9 cellular contexts compared by ENCODE assay signal in the genomic region with DNA sequence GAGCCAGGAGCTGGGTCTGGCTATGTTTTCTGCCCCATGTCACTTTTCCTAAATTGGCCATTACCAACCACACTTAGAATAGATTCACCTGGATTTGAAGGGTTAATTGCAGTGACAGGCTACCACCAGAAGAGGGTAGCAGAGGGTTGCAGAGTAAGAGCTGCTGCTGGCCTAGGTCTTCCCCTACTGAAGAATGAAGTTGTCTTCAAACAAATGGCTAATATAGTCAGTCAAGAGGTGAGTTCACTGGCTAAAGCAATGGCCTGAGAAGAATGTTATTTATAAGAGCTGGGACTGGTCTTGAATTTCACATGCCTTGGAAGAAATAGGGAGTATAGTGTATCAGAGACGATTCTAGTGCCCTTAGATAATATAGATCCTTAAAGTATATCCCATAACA. TPM values are rescaled to one million over a fixed set of nuclear protein-coding genes. Genes with fewer than 3 reads are reported as not detected.
DNase-seq lines count a peak whose midpoint lies in the region; ATAC-seq and TF ChIP-seq lines count a peak whose summit lies in the region.
"Not testable (repeated sequence)": the region's sequence is repeated elsewhere in the genome, so short reads cannot be mapped to it uniquely, and the experiment has no call there.
"Had no signal": no experiment of that assay in that cellular context is flagged by ENCODE, and none has a peak within 500 bp of the region (broad histone marks: within the 10 kb centered on the region; RNA-seq: fewer than 3 reads in every experiment).

No MANE protein-coding gene starts in this region.

- H3K36me3 Mint-ChIP-seq in activated B cell treated with CpG ODN at 0.5 μM for 24 hours (ENCODE audit: low read depth) = not testable (repeated sequence)

- intact Hi-C loops in activated B cell treated with CpG ODN at 0.5 μM for 24 hours (cut with micrococcal nuclease); esophagus squamous epithelium (cut with DNase I): not testable (repeated sequence)

- H3K4me1 Mint-ChIP-seq in activated B cell treated with CpG ODN at 0.5 μM for 24 hours = not testable (repeated sequence)

- H3K9me3 Mint-ChIP-seq in activated B cell treated with CpG ODN at 0.5 μM for 24 hours = not testable (repeated sequence)

- ATAC-seq in GM21360 (IDR thresholded peaks at IDR 0.05; ENCODE audit: unreplicated experiment) (peak; percentile 87), HG03097 (IDR thresholded peaks at IDR 0.05; ENCODE audit: low FRiP score, unreplicated experiment) (peak; percentile 88), activated B cell treated with CpG ODN at 0.5 μM for 24 hours (ENCODE audit: low read depth) (peak; percentile 62)

- not testable (repeated sequence) for TF ChIP-seq CTCF in activated B cell treated with CpG ODN at 0.5 μM for 24 hours (IDR thresholded peaks at IDR 0.05)
- TF ChIP-seq CTCF in esophagus squamous epithelium (IDR thresholded peaks at IDR 0.05) (peak in 5 of 6 experiments; percentile 29 to 56 (median 46)), tibial nerve (IDR thresholded peaks at IDR 0.05) (peak; percentile 41 to 69 (median 64))

- DNase-seq in G401 (ENCODE audit: low spot score) = peak; percentile 0
- peak; percentile 1 for DNase-seq in NCI-H1694 treated with DMSO at 0.1 percent for 48 hours (lab: John Stamatoyannopoulos, UW)
- DNase-seq in activated B cell treated with CpG ODN at 0.5 μM for 24 hours; esophagus squamous epithelium (lab: John Stamatoyannopoulos, UW): not testable (repeated sequence)
- peak; percentile 18 for DNase-seq in medulla oblongata (ENCODE audit: extremely low spot score)
- peak in 1 of 2 donors; percentile 16 for DNase-seq in tibial nerve (ENCODE audit: low spot score in 2 of 2)

- WGBS in esophagus squamous epithelium, 2 donors = 85 to 95% methylated on average over 1 of the region's 1 CpG
- 85 to 91% methylated on average over 1 of the region's 1 CpG for WGBS in tibial nerve, 2 donors

- in situ Hi-C loops in G401 (cut with HindIII; ENCODE audit: low sequenced_read_pairs) = not testable (repeated sequence)

- not testable (repeated sequence) for H3K27ac Mint-ChIP-seq in activated B cell treated with CpG ODN at 0.5 μM for 24 hours

- not testable (repeated sequence) for H3K27me3 ChIP-seq in esophagus squamous epithelium, tibial nerve

- H3K4me3 Mint-ChIP-seq in activated B cell treated with CpG ODN at 0.5 μM for 24 hours = not testable (repeated sequence)

- CTCF ChIA-PET in activated B cell treated with CpG ODN at 0.5 μM for 24 hours (lab: Charles Lee) = not testable (repeated sequence)

- POLR2A ChIA-PET in activated B cell treated with CpG ODN at 0.5 μM for 24 hours (lab: Charles Lee) = not testable (repeated sequence)

- TF ChIP-seq EP300 in tibial nerve (IDR thresholded peaks at IDR 0.05) = not testable (repeated sequence)

- H3K9me3 ChIP-seq in esophagus squamous epithelium, tibial nerve: not testable (repeated sequence)

- TF ChIP-seq POLR2A in esophagus squamous epithelium (IDR thresholded peaks at IDR 0.05); tibial nerve (IDR thresholded peaks at IDR 0.05): not testable (repeated sequence)

- not testable (repeated sequence) for H3K4me1 ChIP-seq in esophagus squamous epithelium, tibial nerve

- H3K27ac ChIP-seq in esophagus squamous epithelium, tibial nerve: not testable (repeated sequence)

- not testable (repeated sequence) for H3K4me3 ChIP-seq in esophagus squamous epithelium, tibial nerve

- not testable (repeated sequence) for H3K27me3 Mint-ChIP-seq in activated B cell treated with CpG ODN at 0.5 μM for 24 hours

- H3K36me3 ChIP-seq in esophagus squamous epithelium, tibial nerve: not testable (repeated sequence)

RNA-seq across cellular contexts. Expression of a gene that starts 32.2 kb away (rescaled TPM):
- not detected in 2 replicates for total RNA-seq in G401 (2014; rRNA removed; shearing (Covaris generic))
- not detected in 2 replicates for total RNA-seq in activated B cell treated with CpG ODN at 0.5 μM for 24 hours
- total RNA-seq in esophagus squamous epithelium = under 1 TPM in 1 of 4 donors, not detected in 3; 0.09 TPM
- 1 to 10 TPM in 1 of 4 donors, under 1 TPM in 2, not detected in 1; under 0.01 to 1.8 (median under 0.01) TPM for total RNA-seq in tibial nerve
- total RNA-seq: activated CD4-positive, alpha-beta memory T cell treated with anti-CD3 and anti-CD28 coated beads, Interleukin-2, amount 10 ng/mL, durations not matched to agents 7 days and 5 days had no signal
